Comparison of ENCODE assay signal across 15 cellular contexts in genomic region chr15:85284497-85284896, GRCh38.
DNase-seq lines count a peak whose midpoint lies in the region; ATAC-seq lines count a peak whose summit lies in the region.
"Had no signal": no experiment of that assay in that cellular context is flagged by ENCODE, and none has a peak within 500 bp of the region (broad histone marks: within the 10 kb centered on the region; RNA-seq: fewer than 3 reads in every experiment).

No MANE protein-coding gene starts in this region.

- no peaks in the 10 kb centered on the region for H3K4me1 ChIP-seq in right cardiac atrium (ENCODE audit: control insufficient read depth, insufficient read depth, low read length)

- H3K9me3 ChIP-seq in right cardiac atrium (ENCODE audit: control insufficient read depth, low read length) = no peaks in the 10 kb centered on the region

- DNase-seq in left ventricle myocardium superior (no peak), right cardiac atrium (no peak), DMS153 (lab: John Stamatoyannopoulos, UW) (no peak), caudate nucleus (lab: John Stamatoyannopoulos, UW) (no peak), cerebellar cortex (ENCODE audit: low spot score) (no peak), NCI-H1092 treated with DMSO at 0.1 percent for 48 hours (lab: John Stamatoyannopoulos, UW) (no peak)
- DNase-seq: activated CD4-positive, alpha-beta T cell treated with anti-CD3 and anti-CD28 coated beads, Interleukin-2, amount 10 ng/mL, durations not matched to agents 7 days and 5 days; activated naive CD4-positive, alpha-beta T cell treated with Interleukin-2 at 50 U/mL for 16 hours; cerebellar nuclear complex; naive B cell; NCI-H524 treated with DMSO at 0.1 percent for 48 hours had no signal

- no peak overlapping the region for H3K4me3 ChIP-seq in right cardiac atrium (ENCODE audit: low read length)

- peak; percentile 43 for ATAC-seq in left ventricle myocardium superior
- ATAC-seq in right cardiac atrium = no peak
- peak; percentile 71 for ATAC-seq in HG02588 (IDR thresholded peaks at IDR 0.05; ENCODE audit: unreplicated experiment)
- ATAC-seq in HG03342 (IDR thresholded peaks at IDR 0.05; ENCODE audit: unreplicated experiment) = peak; percentile 77

- H3K27me3 ChIP-seq in right cardiac atrium (ENCODE audit: control insufficient read depth, insufficient read depth) = no peaks in the 10 kb centered on the region

- intact Hi-C loops in left ventricle myocardium superior (cut with micrococcal nuclease) = no loop called here
- intact Hi-C loops in right cardiac atrium (cut with DNase I) = no loop called here

- WGBS in right cardiac atrium = 76% methylated on average over 5 of the region's 5 CpGs

- H3K27ac ChIP-seq in right cardiac atrium (ENCODE audit: low read length) (no peak overlapping the region), caudate nucleus (ENCODE audit: low read depth, low read length) (no peak overlapping the region)
- H3K27ac ChIP-seq: 22Rv1, HL-60 had no signal

Comparison
In these comparisons a context has a peak if more than half of its experiments do, and no peak if none do; other contexts are left out.
1. ATAC-seq: peak in left ventricle myocardium superior (single experiment), HG02588 (single experiment) and HG03342 (single experiment); none in right cardiac atrium (0 of 2).